7 cellular contexts compared by ENCODE assay signal in the genomic region with DNA sequence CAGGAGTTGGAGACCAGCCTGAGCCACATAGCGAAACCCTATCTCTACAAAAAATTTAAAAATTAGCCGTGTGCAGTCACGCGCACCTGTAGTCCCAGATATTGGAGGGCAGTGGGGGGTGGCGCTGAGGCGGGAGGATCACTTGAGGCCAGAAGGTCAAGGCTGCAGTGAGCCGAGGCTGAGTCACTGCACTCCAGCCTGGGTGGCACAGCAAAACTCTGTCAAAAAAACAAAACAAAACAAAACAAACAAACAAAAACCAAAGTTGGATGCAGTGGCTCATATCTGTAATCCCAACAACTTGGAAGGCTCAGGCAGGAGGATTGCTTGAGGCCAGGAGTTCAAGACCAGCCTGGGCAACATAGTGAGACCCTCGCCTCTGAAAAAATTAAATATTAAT.
DNase-seq lines count a peak whose midpoint lies in the region; ATAC-seq, FAIRE-seq and TF ChIP-seq lines count a peak whose summit lies in the region.
"Not testable (repeated sequence)": the region's sequence is repeated elsewhere in the genome, so short reads cannot be mapped to it uniquely, and the experiment has no call there.

No MANE protein-coding gene starts in this region.

- FAIRE-seq in A549 (lab: Jason Lieb, UNC); RCC 7860 (lab: Jason Lieb, UNC); K562 (lab: Jason Lieb, UNC); HepG2 (lab: Jason Lieb, UNC): not testable (repeated sequence)

- BruUV-seq in HCT116 (replicated peaks; lab: Mats Ljungman, UMichigan); K562 (replicated peaks; lab: Mats Ljungman, UMichigan); HepG2 (replicated peaks; lab: Mats Ljungman, UMichigan): not testable (repeated sequence)

- H4K20me1 ChIP-seq in HCT116 (ENCODE audit: insufficient read depth); K562 (replicated peaks; ENCODE audit: control insufficient read depth, insufficient read depth, low read length); HepG2 (ENCODE audit: insufficient read depth, low read length): not testable (repeated sequence)

- not testable (repeated sequence) for TF ChIP-seq RAD21 in A549 (conservative IDR thresholded peaks at IDR 0.05 in 1 of 2, IDR thresholded peaks at IDR 0.05 in 1 of 2); HCT116 (IDR thresholded peaks at IDR 0.05; ENCODE audit: low read depth); K562 (CRISPR knock-in tag; conservative IDR thresholded peaks at IDR 0.05 in 1 of 2, IDR thresholded peaks at IDR 0.05 in 1 of 2); HepG2 (CRISPR knock-in tag; IDR thresholded peaks at IDR 0.05)

- H3K4me2 ChIP-seq in A549; K562 (ENCODE audit: insufficient read depth, low read length): not testable (repeated sequence)
- peak overlapping the region; percentile 49 for H3K4me2 ChIP-seq in HCT116 (ENCODE audit: low read length)
- H3K4me2 ChIP-seq in HepG2 (ENCODE audit: low read depth, low read length): peak overlapping the region; percentile 7; the same call in 1 of the 2 replicates

- not testable (repeated sequence) for DNase-seq in A549 (ENCODE audit: low read depth in 1 of 2, low spot score in 1 of 2); HCT116 (ENCODE audit: low read depth, low spot score); HepG2 (ENCODE audit: low spot score)
- DNase-seq in Caki2 (ENCODE audit: low read depth): peak; percentile 50
- peak; percentile 14 for DNase-seq in LHCN-M2 (ENCODE audit: low read depth)
- peak; percentile 11 for DNase-seq in RCC 7860 (ENCODE audit: low spot score)
- peak in 1 of 4 experiments; percentile 57 for DNase-seq in K562 (ENCODE audit: extremely low read depth in 1 of 4, low spot score in 3 of 4)

- H3K79me2 ChIP-seq in HCT116 (ENCODE audit: insufficient read depth, low read length); K562 (ENCODE audit: control insufficient read depth, insufficient read depth, low read length); HepG2 (ENCODE audit: insufficient read depth, low read length): not testable (repeated sequence)

- not testable (repeated sequence) for TF ChIP-seq CTCF in A549 (IDR thresholded peaks at IDR 0.05); HCT116 (IDR thresholded peaks at IDR 0.05 in 2 of 3, conservative IDR thresholded peaks at IDR 0.05 in 1 of 3; ENCODE audit: borderline replicate concordance in 1 of 3, insufficient read depth in 1 of 3, low read depth in 2 of 3, low read length in 2 of 3); K562 (IDR thresholded peaks at IDR 0.05 in 2 of 3, conservative IDR thresholded peaks at IDR 0.05 in 1 of 3; ENCODE audit: insufficient read depth in 2 of 3, low read depth in 1 of 3, low read length in 3 of 3); HepG2 (CRISPR knock-in tag; IDR thresholded peaks at IDR 0.05)

- not testable (repeated sequence) for H3K9me1 ChIP-seq in K562 (ENCODE audit: control insufficient read depth, insufficient read depth, low read length)

- CTCF ChIA-PET in A549 (lab: Yijun Ruan, JAX); HCT116 (lab: Charles Lee); K562 (lab: Yijun Ruan, JAX; ENCODE audit: low intra/inter-chr PET ratio); HepG2 (lab: Yijun Ruan, JAX; ENCODE audit: low intra/inter-chr PET ratio, low total read pairs): not testable (repeated sequence)

- intact Hi-C loops in HCT116 (cut with micrococcal nuclease): loop anchor here (10.0 kb wide), 1 partner anchor 91 kb away; no protein-coding TSS in a partner anchor
- intact Hi-C loops in K562 (cut with micrococcal nuclease); HepG2 (cut with micrococcal nuclease; ENCODE audit: unreplicated experiment): not testable (repeated sequence)

- POLR2A ChIA-PET in A549 (lab: Yijun Ruan, JAX); HCT116 (lab: Charles Lee); K562 (lab: Yijun Ruan, JAX); HepG2 (lab: Yijun Ruan, JAX): not testable (repeated sequence)

- H3K36me3 ChIP-seq in HCT116 (ENCODE audit: control insufficient read depth in 1 of 2, insufficient read depth in 2 of 2, low read length in 2 of 2); K562 (ENCODE audit: control insufficient read depth, insufficient read depth, low read length); HepG2 (replicated peaks in 1 of 2; ENCODE audit: control insufficient read depth in 1 of 2, insufficient read depth in 2 of 2, low read length in 2 of 2): not testable (repeated sequence)

- not testable (repeated sequence) for TF ChIP-seq EP300 in A549 (IDR thresholded peaks at IDR 0.05); K562 (IDR thresholded peaks at IDR 0.05; ENCODE audit: low read length); HepG2 (CRISPR knock-in tag; IDR thresholded peaks at IDR 0.05; ENCODE audit: borderline replicate concordance)
- TF ChIP-seq EP300 in HepG2 (IDR thresholded peaks at IDR 0.05; ENCODE audit: low read depth in 2 of 2, low read length in 2 of 2): 0 out of 4 replicates have a peak, but pooled peaks of 1 of the 2 experiments have one; percentile 5

- H3K9ac ChIP-seq in HCT116 (ENCODE audit: low read length); K562 (ENCODE audit: insufficient read depth in 1 of 2, low read depth in 2 of 2, low read length in 2 of 2); HepG2 (ENCODE audit: insufficient read depth, low read depth, low read length): not testable (repeated sequence)

- not testable (repeated sequence) for H3K4me1 ChIP-seq in A549
- H3K4me1 ChIP-seq in HCT116 (ENCODE audit: control insufficient read depth in 1 of 2, insufficient read depth in 2 of 2, low read length in 2 of 2): peaks cover 9 to 20% of the 10 kb centered on the region in 2 experiments
- peaks cover 0 to 16% of the 10 kb centered on the region in 2 experiments; a peak in 2 of 5 replicates for H3K4me1 ChIP-seq in K562 (replicated peaks in 1 of 2; ENCODE audit: control insufficient read depth in 2 of 2, insufficient read depth in 2 of 2, low read length in 2 of 2)
- H3K4me1 ChIP-seq in HepG2 (ENCODE audit: insufficient read depth, low read length): peaks cover 30% of the 10 kb centered on the region

- H2AFZ ChIP-seq in HCT116 (ENCODE audit: low read depth, low read length, poor library complexity, severe bottlenecking) (peak overlapping the region; percentile 38), K562 (ENCODE audit: low read depth, low read length) (0 out of 2 replicates have a peak overlapping the region, but pooled peaks have one; percentile 32)
- H2AFZ ChIP-seq in HepG2 (ENCODE audit: low read length): not testable (repeated sequence)

- ATAC-seq in A549, K562, HepG2: not testable (repeated sequence)
- ATAC-seq in HCT116: peak; percentile 36

- not testable (repeated sequence) for H3K9me2 ChIP-seq in HCT116 (ENCODE audit: insufficient read depth)

- not testable (repeated sequence) for H3K27ac ChIP-seq in A549; HCT116 (ENCODE audit: low read depth, low read length); K562 (ENCODE audit: extremely low read depth, low read depth, low read length); HepG2 (ENCODE audit: extremely low read length, insufficient read depth, low read length)

- H3K27me3 ChIP-seq in HCT116 (ENCODE audit: insufficient read depth, low read length); K562 (ENCODE audit: control insufficient read depth in 2 of 2, insufficient read depth in 2 of 2, low read length in 2 of 2); HepG2 (ENCODE audit: control insufficient read depth in 1 of 2, insufficient read depth in 2 of 2, low read length in 2 of 2): not testable (repeated sequence)

- TF ChIP-seq POLR2A in A549 (IDR thresholded peaks at IDR 0.05; ENCODE audit: low read length); HCT116 (IDR thresholded peaks at IDR 0.05; ENCODE audit: borderline replicate concordance, extremely low read depth, insufficient read depth, insufficient read length); K562 (conservative IDR thresholded peaks at IDR 0.05); HepG2 (IDR thresholded peaks at IDR 0.05; ENCODE audit: insufficient read depth in 1 of 2, low read depth in 2 of 2, low read length in 2 of 2): not testable (repeated sequence)

- not testable (repeated sequence) for H3K4me3 ChIP-seq in A549; HCT116 (replicated peaks in 1 of 2; ENCODE audit: low read depth in 1 of 2, low read length in 2 of 2); K562; HepG2 (replicated peaks in 1 of 3; ENCODE audit: insufficient read depth in 1 of 3, low read depth in 2 of 3, low read length in 3 of 3)

- in situ Hi-C loops in Caki2 (cut with HindIII; ENCODE audit: low pct_unique_long_range_greater_than_20kb, low sequenced_read_pairs); K562 (cut with MboI); HepG2 (cut with HindIII; ENCODE audit: extremely low pct_ligation_motif_present, low pct_unique_long_range_greater_than_20kb): not testable (repeated sequence)

- H3K9me3 ChIP-seq in A549; HCT116 (ENCODE audit: control insufficient read depth in 1 of 2, insufficient read depth in 1 of 2, low read depth in 1 of 2, low read length in 2 of 2); K562 (replicated peaks; ENCODE audit: control insufficient read depth, insufficient read depth, low read depth, low read length); HepG2 (ENCODE audit: low read length): not testable (repeated sequence)

- WGBS in A549 (ENCODE audit: missing lambda C conversion rate): 55% methylated on average over 8 of the region's 8 CpGs
- 19% methylated on average over 7 of the region's 8 CpGs for WGBS in K562 (ENCODE audit: insufficient coverage, low coverage, missing lambda C conversion rate)
- WGBS in HepG2 (ENCODE audit: low lambda C conversion rate): 5% methylated on average over 8 of the region's 8 CpGs

- RAD21 ChIA-PET in HCT116 (lab: Charles Lee; ENCODE audit: low non-redundant PET in 1 of 2, low total read pairs in 2 of 2, uncharacterized antibody in 2 of 2, unreplicated experiment in 2 of 2): not testable (repeated sequence)

TF ChIP-seq in HepG2, 621 proteins besides CTCF, POLR2A, EP300 and RAD21 (continues in another document):
- peak; percentile 32; the same call in 1 of the 2 replicates for TF ChIP-seq SAP130 (CRISPR knock-in tag; IDR thresholded peaks at IDR 0.05; ENCODE audit: low read depth)
